Comparison of ENCODE assay signal across 9 cellular contexts in genomic region chr2:161946489-161947107, GRCh38.
A peak's percentile ranks its signal among the peaks of the same experiment; 100 is the strongest.
DNase-seq lines count a peak whose midpoint lies in the region; ATAC-seq and TF ChIP-seq lines count a peak whose summit lies in the region.
"Had no signal": no experiment of that assay in that cellular context is flagged by ENCODE, and none has a peak within 500 bp of the region (broad histone marks: within the 10 kb centered on the region; RNA-seq: fewer than 3 reads in every experiment).

No MANE protein-coding gene starts in this region.

- no peak overlapping the region for H3K4me2 ChIP-seq in HCT116 (ENCODE audit: low read length)

- ATAC-seq in HCT116 (peak; percentile 49; the same call in 1 of the 2 replicates), thoracic aorta (ENCODE audit: insufficient number of reproducible peaks, low FRiP score, low read depth) (no peak), gastrocnemius medialis (no peak)
- ATAC-seq: naive thymus-derived CD4-positive, alpha-beta T cell had no signal

- no peak overlapping the region for H3K9ac ChIP-seq in HCT116 (ENCODE audit: low read length)

- no TSS peak for BruUV-seq in HCT116 (replicated peaks; lab: Mats Ljungman, UMichigan)

- H3K4me3 ChIP-seq in HCT116 (replicated peaks in 1 of 2; ENCODE audit: low read depth in 1 of 2, low read length in 2 of 2) (no peak overlapping the region), fibroblast of villous mesenchyme (ENCODE audit: low read depth, low read length) (no peak overlapping the region), thoracic aorta (no peak overlapping the region), gastrocnemius medialis (no peak overlapping the region)

- H3K9me2 ChIP-seq in HCT116 (ENCODE audit: insufficient read depth): no peaks in the 10 kb centered on the region

- H3K4me1 ChIP-seq in HCT116 (ENCODE audit: control insufficient read depth in 1 of 2, insufficient read depth in 2 of 2, low read length in 2 of 2) (no peaks in the 10 kb centered on the region), thoracic aorta (ENCODE audit: control insufficient read depth in 1 of 2, low read depth in 2 of 2) (no peaks in the 10 kb centered on the region), gastrocnemius medialis (no peaks in the 10 kb centered on the region)

- peak; percentile 30 to 70 (median 55); a peak in 5 of 6 replicates for TF ChIP-seq CTCF in HCT116 (IDR thresholded peaks at IDR 0.05 in 2 of 3, conservative IDR thresholded peaks at IDR 0.05 in 1 of 3; ENCODE audit: borderline replicate concordance in 1 of 3, insufficient read depth in 1 of 3, low read depth in 2 of 3, low read length in 2 of 3)
- peak; percentile 52 for TF ChIP-seq CTCF in fibroblast of villous mesenchyme (IDR thresholded peaks at IDR 0.05; ENCODE audit: insufficient read depth, low read depth, low read length)
- peak; percentile 38 for TF ChIP-seq CTCF in thoracic aorta (IDR thresholded peaks at IDR 0.05)
- TF ChIP-seq CTCF in gastrocnemius medialis (IDR thresholded peaks at IDR 0.05 in 4 of 5, conservative IDR thresholded peaks at IDR 0.05 in 1 of 5): peak in 1 of 5 experiments; percentile 15

- no peaks in the 10 kb centered on the region for H3K27me3 ChIP-seq in HCT116 (ENCODE audit: insufficient read depth, low read length)
- no peaks in the 10 kb centered on the region for H3K27me3 ChIP-seq in thoracic aorta (replicated peaks; ENCODE audit: insufficient read depth)
- H3K27me3 ChIP-seq in gastrocnemius medialis: no peaks in the 10 kb centered on the region

- TF ChIP-seq RAD21 in HCT116 (IDR thresholded peaks at IDR 0.05; ENCODE audit: low read depth): peak; percentile 79

- no peaks in the 10 kb centered on the region for H3K36me3 ChIP-seq in HCT116 (ENCODE audit: control insufficient read depth in 1 of 2, insufficient read depth in 2 of 2, low read length in 2 of 2)
- no peaks in the 10 kb centered on the region for H3K36me3 ChIP-seq in thoracic aorta
- no peaks in the 10 kb centered on the region for H3K36me3 ChIP-seq in gastrocnemius medialis

- RAD21 ChIA-PET in HCT116 (lab: Charles Lee; ENCODE audit: low non-redundant PET in 1 of 2, low total read pairs in 2 of 2, uncharacterized antibody in 2 of 2, unreplicated experiment in 2 of 2): interaction anchor here in 1 of 2 experiments (0.9 to 1.5 kb wide), 2 partner anchors 359 to 363 kb away, joined by 3 to 4 read pairs; no protein-coding TSS in a partner anchor

- no peaks in the 10 kb centered on the region for H3K79me2 ChIP-seq in HCT116 (ENCODE audit: insufficient read depth, low read length)

- H3K9me3 ChIP-seq in HCT116 (ENCODE audit: control insufficient read depth in 1 of 2, insufficient read depth in 1 of 2, low read depth in 1 of 2, low read length in 2 of 2): no peaks in the 10 kb centered on the region
- no peaks in the 10 kb centered on the region for H3K9me3 ChIP-seq in thoracic aorta
- H3K9me3 ChIP-seq in gastrocnemius medialis: no peaks in the 10 kb centered on the region

- CTCF ChIA-PET in HCT116 (lab: Charles Lee): interaction anchor here (0.7 to 4.4 kb wide), 11 partner anchors 8 to 696 kb away, joined by 3 to 59 read pairs (median 4); no protein-coding TSS in a partner anchor

- H3K27ac ChIP-seq in HCT116 (ENCODE audit: low read depth, low read length) (no peak overlapping the region), thoracic aorta (no peak overlapping the region), gastrocnemius medialis (no peak overlapping the region)

- H4K20me1 ChIP-seq in HCT116 (ENCODE audit: insufficient read depth): no peaks in the 10 kb centered on the region

- peak; percentile 61 for DNase-seq in DMS 273 (lab: John Stamatoyannopoulos, UW; ENCODE audit: unreplicated experiment)
- DNase-seq in HCT116 (ENCODE audit: low read depth, low spot score): peak; percentile 38
- peak; percentile 54 for DNase-seq in SK-MEL-5 (ENCODE audit: low read depth, low spot score)
- DNase-seq in fibroblast of villous mesenchyme (ENCODE audit: low read depth): peak; percentile 46
- no peak for DNase-seq in thoracic aorta (ENCODE audit: low spot score)
- no peak for DNase-seq in gastrocnemius medialis
- no peak for DNase-seq in activated effector memory CD4-positive, alpha-beta T cell treated with Interleukin-2 at 50 U/mL for 16 hours
- DNase-seq in stimulated activated CD8-positive, alpha-beta memory T cell treated with anti-CD3 and anti-CD28 coated beads, Interleukin-4, amount 100 ng/mL, for 48 hours: no peak

- peak overlapping the region; percentile 44 for H2AFZ ChIP-seq in HCT116 (ENCODE audit: low read depth, low read length, poor library complexity, severe bottlenecking)

- POLR2A ChIA-PET in HCT116 (lab: Charles Lee): no interaction called here

- in situ Hi-C loops in SK-MEL-5 (cut with HindIII; ENCODE audit: low pct_unique_long_range_greater_than_20kb, low sequenced_read_pairs) (no loop called here), gastrocnemius medialis (cut with MboI; ENCODE audit: low sequenced_read_pairs in 4 of 4) (no loop called here)

- no peak for TF ChIP-seq POLR2A in HCT116 (IDR thresholded peaks at IDR 0.05; ENCODE audit: borderline replicate concordance, extremely low read depth, insufficient read depth, insufficient read length)
- no peak for TF ChIP-seq POLR2A in gastrocnemius medialis (IDR thresholded peaks at IDR 0.05)

- intact Hi-C loops in HCT116 (cut with micrococcal nuclease): loop anchor here (1.0 to 5.0 kb wide), 2 partner anchors 176 to 360 kb away; no protein-coding TSS in a partner anchor
- intact Hi-C loops in gastrocnemius medialis (cut with DNase I; ENCODE audit: low total_unique reads): no loop called here

TF ChIP-seq in HCT116, 20 proteins besides CTCF, POLR2A, EP300 and RAD21:
- no peak for TF ChIP-seq EZH2 (IDR thresholded peaks at IDR 0.05)
- no peak for TF ChIP-seq SIN3A (IDR thresholded peaks at IDR 0.05; ENCODE audit: low read depth)
- TF ChIP-seq SP1 (IDR thresholded peaks at IDR 0.05; ENCODE audit: low read depth): no peak
- TF ChIP-seq FOSL1 (IDR thresholded peaks at IDR 0.05; ENCODE audit: low read depth): no peak

Comparison
In these comparisons a context has a peak if more than half of its experiments do, and no peak if none do; other contexts are left out.
1. DNase-seq: peak in DMS 273 (single experiment), HCT116 (single experiment), SK-MEL-5 (single experiment) and fibroblast of villous mesenchyme (single experiment); none in thoracic aorta (single experiment), gastrocnemius medialis (0 of 2), activated effector memory CD4-positive, alpha-beta T cell treated with Interleukin-2 at 50 U/mL for 16 hours (single experiment) and stimulated activated CD8-positive, alpha-beta memory T cell treated with anti-CD3 and anti-CD28 coated beads, Interleukin-4, amount 100 ng/mL, for 48 hours (single experiment).